In genomic region chr2:218370410-218371063, GRCh38 we compare ENCODE assay signal across 11 cellular contexts. TPM values are rescaled to one million over a fixed set of nuclear protein-coding genes. Genes with fewer than 3 reads are reported as not detected.
DNase-seq lines count a peak whose midpoint lies in the region; ATAC-seq and TF ChIP-seq lines count a peak whose summit lies in the region.
"Had no signal": no experiment of that assay in that cellular context is flagged by ENCODE, and none has a peak within 500 bp of the region (broad histone marks: within the 10 kb centered on the region; RNA-seq: fewer than 3 reads in every experiment).

No MANE protein-coding gene starts in this region.

- H3K4me1 ChIP-seq in BLaER1 (peaks cover 73% of the 10 kb centered on the region), heart right ventricle (peaks cover 0 to 57% (median 13%) of the 10 kb centered on the region in 9 donors)

- H3K36me3 ChIP-seq in BLaER1 = no peaks in the 10 kb centered on the region
- H3K36me3 ChIP-seq in heart right ventricle = no peaks in the 10 kb centered on the region

- peak in 5 of 8 donors; percentile 10 to 49 (median 20) for ATAC-seq in heart right ventricle
- ATAC-seq in GM18502 (IDR thresholded peaks at IDR 0.05; ENCODE audit: poor library complexity, unreplicated experiment) = no peak
- ATAC-seq: activated CD4-positive, alpha-beta T cell treated with anti-CD3 and anti-CD28 coated beads for 36 hours; body of pancreas had no signal

- peak overlapping the region; percentile 89 for H3K4me2 ChIP-seq in BLaER1

- TF ChIP-seq CTCF in heart right ventricle (IDR thresholded peaks at IDR 0.05) = no peak

- peak overlapping the region; percentile 67 for H3K27ac ChIP-seq in BLaER1
- peak overlapping the region in 7 of 10 donors; percentile 15 to 99 (median 92) for H3K27ac ChIP-seq in heart right ventricle

- 73 to 74% methylated on average over 11 of the region's 11 CpGs for WGBS in heart right ventricle, 2 donors

- H3K4me3 ChIP-seq in BLaER1 = no peak overlapping the region
- no peak overlapping the region for H3K4me3 ChIP-seq in heart right ventricle
- H3K4me3 ChIP-seq: body of pancreas had no signal

- no peaks in the 10 kb centered on the region for H3K27me3 ChIP-seq in BLaER1
- no peaks in the 10 kb centered on the region for H3K27me3 ChIP-seq in heart right ventricle
- H3K27me3 ChIP-seq: body of pancreas had no signal

- H3K9ac ChIP-seq in BLaER1 = peak overlapping the region; percentile 2; the same call in 1 of the 2 replicates

- no peaks in the 10 kb centered on the region for H4K20me1 ChIP-seq in BLaER1

- peak; percentile 100 for DNase-seq in SIG-M5 treated with dmso at 0.1 percent for 504 hours (lab: John Stamatoyannopoulos, UW; ENCODE audit: unreplicated experiment)
- no peak for DNase-seq in heart right ventricle
- DNase-seq in posterior vena cava (ENCODE audit: low spot score) = peak; percentile 87
- DNase-seq in activated CD4-positive, CD25-positive, alpha-beta regulatory T cell treated with anti-CD3 and anti-CD28 coated beads, Interleukin-2, amount 50 U/mL, for 72 hours = no peak
- no peak for DNase-seq in ureter (ENCODE audit: low spot score)
- no peak for DNase-seq in NCI-H1105 treated with DMSO at 0.1 percent for 48 hours (lab: John Stamatoyannopoulos, UW)
- DNase-seq: activated CD4-positive, alpha-beta T cell treated with anti-CD3 and anti-CD28 coated beads for 36 hours had no signal

- intact Hi-C loops in heart right ventricle (cut with DNase I) (no loop called here), posterior vena cava (cut with DNase I) (no loop called here)

- peaks cover 4% of the 10 kb centered on the region; the same call in 1 of the 2 replicates for H3K9me3 ChIP-seq in BLaER1
- peaks cover 0 to 11% (median 7%) of the 10 kb centered on the region in 11 donors for H3K9me3 ChIP-seq in heart right ventricle
- H3K9me3 ChIP-seq: body of pancreas had no signal

RNA-seq across cellular contexts. Expression of gene SLC11A1, which starts 11.5 kb away (rescaled TPM):
- total RNA-seq in heart right ventricle (1 to 10 TPM in 9 of 10 donors, under 1 TPM in 1; 0.64 to 9.1 (median 4.0) TPM), posterior vena cava (10 to 100 TPM; 28.8 to 77.1 TPM), ureter (16.5 TPM)
- 1 to 10 TPM; 4.5 to 8.0 TPM for polyA plus RNA-seq in heart right ventricle

RNA-seq across cellular contexts. Expression of gene CATIP, which starts 13.9 kb away (rescaled TPM):
- total RNA-seq in heart right ventricle = not detected
- under 1 TPM in 1 of 2 donors, not detected in 1; 0.04 TPM for polyA plus RNA-seq in heart right ventricle
- total RNA-seq in posterior vena cava = not detected
- total RNA-seq in ureter = not detected
- total RNA-seq: activated CD4-positive, alpha-beta T cell treated with anti-CD3 and anti-CD28 coated beads for 36 hours had no signal
- polyA plus RNA-seq: BJ had no signal

RNA-seq across cellular contexts. Expression of gene CTDSP1, which starts 29.1 kb away (rescaled TPM):
- 100 to 1,000 TPM in 2 of 10 donors, 10 to 100 TPM in 8; 77.9 to 118 (median 89.5) TPM for total RNA-seq in heart right ventricle
- polyA plus RNA-seq in heart right ventricle = 10 to 100 TPM; 84.2 to 95.0 TPM
- 100 to 1,000 TPM; 112 to 142 TPM for total RNA-seq in posterior vena cava
- total RNA-seq in ureter = 153 TPM

RNA-seq across cellular contexts. Expression of gene VIL1, which starts 48.4 kb away (rescaled TPM):
- not detected for total RNA-seq in heart right ventricle
- polyA plus RNA-seq in heart right ventricle = under 1 TPM in 1 of 2 donors, not detected in 1; 0.06 TPM
- not detected for total RNA-seq in posterior vena cava
- not detected for total RNA-seq in ureter
- total RNA-seq: activated CD4-positive, alpha-beta T cell treated with anti-CD3 and anti-CD28 coated beads for 36 hours had no signal
- polyA plus RNA-seq: BJ had no signal

Comparison
In these comparisons a context has a peak if more than half of its experiments do, and no peak if none do; other contexts are left out.
1. DNase-seq: peak in SIG-M5 treated with dmso at 0.1 percent for 504 hours (single experiment) and posterior vena cava (single experiment); none in heart right ventricle (0 of 2), activated CD4-positive, CD25-positive, alpha-beta regulatory T cell treated with anti-CD3 and anti-CD28 coated beads, Interleukin-2, amount 50 U/mL, for 72 hours (single experiment), ureter (single experiment) and NCI-H1105 treated with DMSO at 0.1 percent for 48 hours (single experiment).